In the genomic region with DNA sequence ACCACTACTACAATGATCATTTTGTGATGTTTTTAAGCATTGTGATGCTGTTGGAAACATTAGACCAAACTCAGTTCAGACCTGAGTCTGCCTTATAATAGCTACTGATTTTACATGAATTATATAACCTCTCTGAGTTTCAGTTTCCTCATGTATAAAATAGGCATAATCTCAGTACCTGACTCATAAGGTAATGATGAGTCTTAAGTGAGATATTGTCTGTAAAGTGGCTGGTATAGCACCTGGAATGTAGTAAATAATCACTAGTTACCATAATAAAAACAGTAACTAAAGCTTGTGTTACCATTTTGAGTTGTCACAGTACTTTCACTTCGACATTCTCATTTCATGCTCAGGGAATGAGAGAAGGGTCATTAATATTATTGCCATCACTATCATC, we compare ENCODE assay signal across 25 cellular contexts.
"Had no signal": no experiment of that assay in that cellular context is flagged by ENCODE, and none has a peak within 500 bp of the region (broad histone marks: within the 10 kb centered on the region; RNA-seq: fewer than 3 reads in every experiment).

No MANE protein-coding gene starts in this region.

- H3K9ac ChIP-seq: neural progenitor cell, parathyroid adenoma had no signal

- H3K4me1 ChIP-seq: colonic mucosa, esophagus squamous epithelium, gastrocnemius medialis, heart left ventricle, parathyroid adenoma, right atrium auricular region, stomach, thyroid gland, vagina had no signal

- H3K4me2 ChIP-seq: hepatocyte, neural progenitor cell had no signal

- H3K4me3 ChIP-seq: colonic mucosa, esophagus squamous epithelium, gastrocnemius medialis, heart left ventricle, hepatocyte, lung, mucosa of descending colon, neural progenitor cell, right atrium auricular region, stomach, thyroid gland, vagina had no signal

- H3K27ac ChIP-seq: colonic mucosa, esophagus squamous epithelium, gastrocnemius medialis, heart left ventricle, hepatocyte, neural progenitor cell, parathyroid adenoma, right atrium auricular region, stomach, thyroid gland, vagina had no signal

- ATAC-seq: gastrocnemius medialis; heart left ventricle; left colon; left ventricle myocardium superior; mucosa of descending colon; sciatic nerve; stimulated activated effector memory CD8-positive, alpha-beta T cell treated with anti-CD3 and anti-CD28 coated beads, Interleukin-12 subunit alpha, Interleukin-12 subunit beta, amount 100 ng/mL, for 72 hours had no signal

- H3K79me2 ChIP-seq: hepatocyte, parathyroid adenoma had no signal

- H3K27me3 ChIP-seq: colonic mucosa, esophagus squamous epithelium, gastrocnemius medialis, heart left ventricle, neural progenitor cell, right atrium auricular region, stomach, thyroid gland, vagina had no signal

- H3K9me3 ChIP-seq: colonic mucosa, esophagus squamous epithelium, gastrocnemius medialis, heart left ventricle, mucosa of descending colon, right atrium auricular region, stomach, thyroid gland, vagina had no signal

- H3K36me3 ChIP-seq: colonic mucosa, esophagus squamous epithelium, gastrocnemius medialis, heart left ventricle, neural progenitor cell, right atrium auricular region, stomach, thyroid gland, vagina had no signal

- H2AFZ ChIP-seq: hepatocyte, neural progenitor cell, parathyroid adenoma had no signal

- DNase-seq: colonic mucosa; effector CD8-positive, alpha-beta T cell; endodermal cell; esophagus squamous epithelium; gastrocnemius medialis; heart left ventricle; left colon; left ventricle myocardium superior; mesenchymal stem cell; mucosa of descending colon; naive B cell; stimulated activated CD4-positive, alpha-beta T cell treated with anti-CD3 and anti-CD28 coated beads, Interleukin-2, amount 100 ng/mL, for 24 hours; stimulated activated CD4-positive, alpha-beta T cell treated with anti-CD3 and anti-CD28 coated beads, Interleukin-4, amount 100 ng/mL, for 24 hours; stimulated activated naive CD4-positive, alpha-beta T cell treated with Interleukin-2 at 50 U/mL for 16 hours; stomach; thyroid gland; trophoblast cell had no signal
